In genomic region chr9:125632321-125633115, GRCh38 we compare ENCODE assay signal across 8 cellular contexts.
A peak's percentile ranks its signal among the peaks of the same experiment; 100 is the strongest.
DNase-seq lines count a peak whose midpoint lies in the region; ATAC-seq and TF ChIP-seq lines count a peak whose summit lies in the region.

No MANE protein-coding gene starts in this region.

- intact Hi-C loops in ovary (cut with DNase I): loop anchor here (5.0 to 10.0 kb wide), 2 partner anchors 225 to 228 kb away; no protein-coding TSS in a partner anchor

- H3K27me3 ChIP-seq in RWPE2 (ENCODE audit: insufficient read depth, poor library complexity, severe bottlenecking): no peaks in the 10 kb centered on the region
- H3K27me3 ChIP-seq in foreskin keratinocyte: no peaks in the 10 kb centered on the region
- H3K27me3 ChIP-seq in ovary: no peaks in the 10 kb centered on the region

- DNase-seq in HK-2 (ENCODE audit: unreplicated experiment) (peak; percentile 12), RWPE2 (ENCODE audit: low spot score) (no peak), foreskin keratinocyte (peak; percentile 78 to 94), dedifferentiated amniotic fluid mesenchymal stem cell (ENCODE audit: extremely low spot score) (no peak), ovary (no peak), DMS114 treated with DMSO at 0.1 percent for 48 hours (lab: John Stamatoyannopoulos, UW; ENCODE audit: unreplicated experiment) (no peak)

- peak overlapping the region; percentile 85 for H3K27ac ChIP-seq in RWPE2 (ENCODE audit: poor library complexity, severe bottlenecking)
- H3K27ac ChIP-seq in foreskin keratinocyte: peak overlapping the region; percentile 4
- no peak overlapping the region for H3K27ac ChIP-seq in ovary

- WGBS in ovary, 3 donors: 95 to 98% (median 98%) methylated on average over 4 of the region's 4 CpGs

- no peak for TF ChIP-seq EP300 in ovary (IDR thresholded peaks at IDR 0.05)

- H3K36me3 ChIP-seq in RWPE2 (ENCODE audit: low read depth): no peaks in the 10 kb centered on the region
- H3K36me3 ChIP-seq in ovary: no peaks in the 10 kb centered on the region

- no peak overlapping the region for H3K4me3 ChIP-seq in RWPE2 (ENCODE audit: severe bottlenecking)
- H3K4me3 ChIP-seq in ovary: no peak overlapping the region

- no peaks in the 10 kb centered on the region for H3K9me3 ChIP-seq in RWPE2 (ENCODE audit: severe bottlenecking)
- H3K9me3 ChIP-seq in ovary: no peaks in the 10 kb centered on the region

- no peak for TF ChIP-seq POLR2A in ovary (IDR thresholded peaks at IDR 0.05)

- H3K4me1 ChIP-seq in RWPE2 (ENCODE audit: insufficient read depth, poor library complexity, severe bottlenecking) (peaks cover 31% of the 10 kb centered on the region), foreskin keratinocyte (peaks cover 40% of the 10 kb centered on the region), ovary (ENCODE audit: insufficient read depth) (peaks cover 3% of the 10 kb centered on the region)

- ATAC-seq in GM18502 (IDR thresholded peaks at IDR 0.05; ENCODE audit: poor library complexity, unreplicated experiment) (peak; percentile 63), GM21529 (IDR thresholded peaks at IDR 0.05; ENCODE audit: unreplicated experiment) (peak; percentile 62), RWPE2 (ENCODE audit: low read depth) (peak; percentile 85), foreskin keratinocyte (peak; percentile 87)

- TF ChIP-seq CTCF in RWPE2 (IDR thresholded peaks at IDR 0.05; ENCODE audit: poor library complexity, severe bottlenecking) (no peak), foreskin keratinocyte (conservative IDR thresholded peaks at IDR 0.05) (no peak), ovary (IDR thresholded peaks at IDR 0.05) (no peak)

Comparison
In these comparisons a context has a peak if more than half of its experiments do, and no peak if none do; other contexts are left out.
1. DNase-seq: peak in HK-2 (single experiment) and foreskin keratinocyte (2 of 2); none in RWPE2 (single experiment), dedifferentiated amniotic fluid mesenchymal stem cell (single experiment), ovary (0 of 5) and DMS114 treated with DMSO at 0.1 percent for 48 hours (single experiment).
2. H3K27ac ChIP-seq: peak in RWPE2 (single experiment) and foreskin keratinocyte (single experiment); none in ovary (0 of 2).
3. Peak in every context shown above with its lines, with median percentiles within 50 percentile points of each other: ATAC-seq.